ENCODE assay signal across 28 cellular contexts in genomic region chr4:38294238-38294637, GRCh38.
"Had no signal": no experiment of that assay in that cellular context is flagged by ENCODE, and none has a peak within 500 bp of the region (broad histone marks: within the 10 kb centered on the region; RNA-seq: fewer than 3 reads in every experiment).

No MANE protein-coding gene starts in this region.

- FAIRE-seq: urothelium cell line had no signal

- H3K4me3 Mint-ChIP-seq: stimulated activated effector memory CD8-positive, alpha-beta T cell treated with anti-CD3 and anti-CD28 coated beads, Interleukin-12 subunit alpha, Interleukin-12 subunit beta, amount 100 ng/mL, for 72 hours; stimulated activated memory B cell treated with anti-CD40 and anti-IgM and Interleukin-4, amounts not matched to agents 10 μg/mL and 1 μg/mL and 100 μg/mL, for 72 hours; stimulated activated naive B cell treated with anti-CD40 and anti-IgM and Interleukin-4, amounts not matched to agents 10 μg/mL and 1 μg/mL and 100 μg/mL, for 72 hours; stimulated activated naive CD8-positive, alpha-beta T cell treated with anti-CD3 and anti-CD28 coated beads, Interleukin-15, amount 100 ng/mL, for 72 hours; stimulated activated naive CD8-positive, alpha-beta T cell treated with anti-CD3 and anti-CD28 coated beads, Interleukin-15, Interleukin-2, amounts not matched to agents 100 ng/mL and 50 ng/mL, for 24 hours; type B pancreatic cell had no signal

- H3K27ac Mint-ChIP-seq: stimulated activated effector memory CD8-positive, alpha-beta T cell treated with anti-CD3 and anti-CD28 coated beads, Interleukin-12 subunit alpha, Interleukin-12 subunit beta, amount 100 ng/mL, for 72 hours; stimulated activated memory B cell treated with anti-CD40 and anti-IgM and Interleukin-4, amounts not matched to agents 10 μg/mL and 1 μg/mL and 100 μg/mL, for 72 hours; stimulated activated naive B cell treated with anti-CD40 and anti-IgM and Interleukin-4, amounts not matched to agents 10 μg/mL and 1 μg/mL and 100 μg/mL, for 72 hours; stimulated activated naive CD8-positive, alpha-beta T cell treated with anti-CD3 and anti-CD28 coated beads, Interleukin-15, amount 100 ng/mL, for 72 hours; stimulated activated naive CD8-positive, alpha-beta T cell treated with anti-CD3 and anti-CD28 coated beads, Interleukin-15, Interleukin-2, amounts not matched to agents 100 ng/mL and 50 ng/mL, for 24 hours; type B pancreatic cell had no signal

- H3K36me3 Mint-ChIP-seq: stimulated activated effector memory CD8-positive, alpha-beta T cell treated with anti-CD3 and anti-CD28 coated beads, Interleukin-12 subunit alpha, Interleukin-12 subunit beta, amount 100 ng/mL, for 72 hours; type B pancreatic cell had no signal

- H3K9me3 ChIP-seq: testis, thyroid gland had no signal

- H3K27me3 Mint-ChIP-seq: type B pancreatic cell had no signal

- H3K27ac ChIP-seq: stomach, suprapubic skin, testis, thoracic aorta, thyroid gland, tibial artery, tibial nerve, transverse colon, upper lobe of left lung, upper lobe of right lung, uterus, vagina had no signal

- H3K36me3 ChIP-seq: stomach, suprapubic skin, thoracic aorta, thyroid gland, tibial artery, tibial nerve, transverse colon, upper lobe of left lung, upper lobe of right lung, uterus, vagina had no signal

- DNase-seq: stimulated activated CD4-positive, alpha-beta T cell treated with anti-CD3 and anti-CD28 coated beads, Interleukin-2, amount 100 ng/mL, for 48 hours; stimulated activated CD4-positive, alpha-beta T cell treated with anti-CD3 and anti-CD28 coated beads, Interleukin-4, amount 100 ng/mL, for 1 hour; stimulated activated CD4-positive, alpha-beta T cell treated with anti-CD3 and anti-CD28 coated beads, Interleukin-4, amount 100 ng/mL, for 24 hours; stimulated activated CD4-positive, alpha-beta T cell treated with anti-CD3 and anti-CD28 coated beads, Interleukin-4, amount 100 ng/mL, for 4 hours; stimulated activated CD8-positive, alpha-beta memory T cell treated with anti-CD3 and anti-CD28 coated beads, Interleukin-4, amount 100 ng/mL, for 48 hours; stimulated activated naive B cell treated with anti-CD40 and anti-IgM and Interleukin-4, amounts not matched to agents 10 μg/mL and 1 μg/mL and 100 μg/mL, for 72 hours; stimulated activated naive CD4-positive, alpha-beta T cell; stimulated activated naive CD4-positive, alpha-beta T cell treated with Interleukin-2 at 50 U/mL for 16 hours; stimulated activated naive CD8-positive, alpha-beta T cell treated with anti-CD3 and anti-CD28 coated beads, Interleukin-15, amount 100 ng/mL, for 72 hours; stimulated activated naive CD8-positive, alpha-beta T cell treated with anti-CD3 and anti-CD28 coated beads, Interleukin-15, Interleukin-2, amounts not matched to agents 100 U/mL and 50 U/mL, for 24 hours; stomach; substantia nigra; testis; thyroid gland; tibial artery; transverse colon; upper lobe of left lung; upper lobe of right lung; uterus had no signal

- ATAC-seq: stimulated activated effector memory CD8-positive, alpha-beta T cell treated with anti-CD3 and anti-CD28 coated beads, Interleukin-12 subunit alpha, Interleukin-12 subunit beta, amount 100 ng/mL, for 72 hours; stimulated activated memory B cell treated with anti-CD40 and anti-IgM and Interleukin-4, amounts not matched to agents 10 μg/mL and 1 μg/mL and 100 μg/mL, for 72 hours; stimulated activated naive B cell treated with anti-CD40 and anti-IgM and Interleukin-4, amounts not matched to agents 10 μg/mL and 1 μg/mL and 100 μg/mL, for 72 hours; stimulated activated naive CD8-positive, alpha-beta T cell treated with anti-CD3 and anti-CD28 coated beads, Interleukin-15, amount 100 ng/mL, for 72 hours; stimulated activated naive CD8-positive, alpha-beta T cell treated with anti-CD3 and anti-CD28 coated beads, Interleukin-15, Interleukin-2, amounts not matched to agents 100 U/mL and 50 U/mL, for 24 hours; upper lobe of right lung had no signal

- H3K4me1 ChIP-seq: stomach, suprapubic skin, testis, thyroid gland, tibial artery, tibial nerve, transverse colon, upper lobe of left lung, upper lobe of right lung, uterus, vagina had no signal

- H3K4me3 ChIP-seq: stomach, suprapubic skin, testis, thoracic aorta, thyroid gland, tibial artery, tibial nerve, transverse colon, upper lobe of left lung, upper lobe of right lung, uterus, vagina had no signal

- H3K27me3 ChIP-seq: stomach, suprapubic skin, testis, thyroid gland, tibial artery, tibial nerve, transverse colon, upper lobe of left lung, upper lobe of right lung, uterus, vagina had no signal

- H3K4me1 Mint-ChIP-seq: stimulated activated effector memory CD8-positive, alpha-beta T cell treated with anti-CD3 and anti-CD28 coated beads, Interleukin-12 subunit alpha, Interleukin-12 subunit beta, amount 100 ng/mL, for 72 hours; stimulated activated memory B cell treated with anti-CD40 and anti-IgM and Interleukin-4, amounts not matched to agents 10 μg/mL and 1 μg/mL and 100 μg/mL, for 72 hours; stimulated activated naive B cell treated with anti-CD40 and anti-IgM and Interleukin-4, amounts not matched to agents 10 μg/mL and 1 μg/mL and 100 μg/mL, for 72 hours; stimulated activated naive CD8-positive, alpha-beta T cell treated with anti-CD3 and anti-CD28 coated beads, Interleukin-15, amount 100 ng/mL, for 72 hours had no signal
